ENCODE assay signal across 1 cellular context in the genomic region with DNA sequence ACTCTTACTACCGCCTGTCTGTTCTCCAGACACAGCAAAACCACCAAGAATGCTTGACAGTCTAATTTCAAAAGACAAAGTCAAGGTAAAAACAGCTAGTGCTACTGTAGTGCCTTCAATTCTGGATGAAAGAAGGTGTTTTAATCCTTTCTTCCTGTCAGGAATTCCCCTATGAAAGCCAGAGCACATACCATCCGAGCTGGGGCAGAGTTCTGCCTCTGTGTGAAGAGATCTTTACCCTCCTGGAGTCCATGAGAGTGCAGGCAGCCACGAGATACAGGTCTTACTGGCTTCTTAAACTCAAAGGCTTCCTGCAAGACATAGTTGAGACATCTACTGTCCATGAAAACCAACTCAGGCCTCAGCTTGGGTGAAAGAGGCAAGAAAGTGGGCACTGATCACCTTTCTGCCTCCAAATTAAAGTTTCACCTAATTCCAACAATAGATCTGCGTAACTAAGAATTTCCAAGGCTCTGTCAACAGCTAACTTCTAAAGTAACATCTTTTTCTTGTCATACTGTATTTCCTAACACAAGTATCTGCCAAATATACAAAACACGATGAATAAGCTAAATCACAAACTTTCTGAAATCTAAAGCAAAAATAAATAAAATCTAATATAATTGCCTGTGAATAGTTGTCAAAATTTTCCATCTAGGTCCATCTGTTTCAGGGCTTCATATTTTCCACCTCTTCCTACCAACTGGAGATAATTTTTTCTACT.
A peak's percentile ranks its signal among the peaks of the same experiment; 100 is the strongest.
TF ChIP-seq lines count a peak whose summit lies in the region.

No MANE protein-coding gene starts in this region.

TF ChIP-seq in GM12878, 131 proteins besides CTCF, POLR2A, EP300 and RAD21:
- TF ChIP-seq, protein P1, sequence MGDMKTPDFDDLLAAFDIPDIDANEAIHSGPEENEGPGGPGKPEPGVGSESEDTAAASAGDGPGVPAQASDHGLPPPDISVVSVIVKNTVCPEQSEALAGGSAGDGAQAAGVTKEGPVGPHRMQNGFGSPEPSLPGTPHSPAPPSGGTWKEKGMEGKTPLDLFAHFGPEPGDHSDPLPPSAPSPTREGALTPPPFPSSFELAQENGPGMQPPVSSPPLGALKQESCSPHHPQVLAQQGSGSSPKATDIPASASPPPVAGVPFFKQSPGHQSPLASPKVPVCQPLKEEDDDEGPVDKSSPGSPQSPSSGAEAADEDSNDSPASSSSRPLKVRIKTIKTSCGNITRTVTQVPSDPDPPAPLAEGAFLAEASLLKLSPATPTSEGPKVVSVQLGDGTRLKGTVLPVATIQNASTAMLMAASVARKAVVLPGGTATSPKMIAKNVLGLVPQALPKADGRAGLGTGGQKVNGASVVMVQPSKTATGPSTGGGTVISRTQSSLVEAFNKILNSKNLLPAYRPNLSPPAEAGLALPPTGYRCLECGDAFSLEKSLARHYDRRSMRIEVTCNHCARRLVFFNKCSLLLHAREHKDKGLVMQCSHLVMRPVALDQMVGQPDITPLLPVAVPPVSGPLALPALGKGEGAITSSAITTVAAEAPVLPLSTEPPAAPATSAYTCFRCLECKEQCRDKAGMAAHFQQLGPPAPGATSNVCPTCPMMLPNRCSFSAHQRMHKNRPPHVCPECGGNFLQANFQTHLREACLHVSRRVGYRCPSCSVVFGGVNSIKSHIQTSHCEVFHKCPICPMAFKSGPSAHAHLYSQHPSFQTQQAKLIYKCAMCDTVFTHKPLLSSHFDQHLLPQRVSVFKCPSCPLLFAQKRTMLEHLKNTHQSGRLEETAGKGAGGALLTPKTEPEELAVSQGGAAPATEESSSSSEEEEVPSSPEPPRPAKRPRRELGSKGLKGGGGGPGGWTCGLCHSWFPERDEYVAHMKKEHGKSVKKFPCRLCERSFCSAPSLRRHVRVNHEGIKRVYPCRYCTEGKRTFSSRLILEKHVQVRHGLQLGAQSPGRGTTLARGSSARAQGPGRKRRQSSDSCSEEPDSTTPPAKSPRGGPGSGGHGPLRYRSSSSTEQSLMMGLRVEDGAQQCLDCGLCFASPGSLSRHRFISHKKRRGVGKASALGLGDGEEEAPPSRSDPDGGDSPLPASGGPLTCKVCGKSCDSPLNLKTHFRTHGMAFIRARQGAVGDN (IDR thresholded peaks at IDR 0.05), result no peak
- 0 out of 2 replicates have a peak, but pooled peaks have one; percentile 9 for TF ChIP-seq MTA2 (IDR thresholded peaks at IDR 0.05; ENCODE audit: low read depth)
TF ChIP-seq in GM12878: peak in this region for 1.
